In the genomic region with DNA sequence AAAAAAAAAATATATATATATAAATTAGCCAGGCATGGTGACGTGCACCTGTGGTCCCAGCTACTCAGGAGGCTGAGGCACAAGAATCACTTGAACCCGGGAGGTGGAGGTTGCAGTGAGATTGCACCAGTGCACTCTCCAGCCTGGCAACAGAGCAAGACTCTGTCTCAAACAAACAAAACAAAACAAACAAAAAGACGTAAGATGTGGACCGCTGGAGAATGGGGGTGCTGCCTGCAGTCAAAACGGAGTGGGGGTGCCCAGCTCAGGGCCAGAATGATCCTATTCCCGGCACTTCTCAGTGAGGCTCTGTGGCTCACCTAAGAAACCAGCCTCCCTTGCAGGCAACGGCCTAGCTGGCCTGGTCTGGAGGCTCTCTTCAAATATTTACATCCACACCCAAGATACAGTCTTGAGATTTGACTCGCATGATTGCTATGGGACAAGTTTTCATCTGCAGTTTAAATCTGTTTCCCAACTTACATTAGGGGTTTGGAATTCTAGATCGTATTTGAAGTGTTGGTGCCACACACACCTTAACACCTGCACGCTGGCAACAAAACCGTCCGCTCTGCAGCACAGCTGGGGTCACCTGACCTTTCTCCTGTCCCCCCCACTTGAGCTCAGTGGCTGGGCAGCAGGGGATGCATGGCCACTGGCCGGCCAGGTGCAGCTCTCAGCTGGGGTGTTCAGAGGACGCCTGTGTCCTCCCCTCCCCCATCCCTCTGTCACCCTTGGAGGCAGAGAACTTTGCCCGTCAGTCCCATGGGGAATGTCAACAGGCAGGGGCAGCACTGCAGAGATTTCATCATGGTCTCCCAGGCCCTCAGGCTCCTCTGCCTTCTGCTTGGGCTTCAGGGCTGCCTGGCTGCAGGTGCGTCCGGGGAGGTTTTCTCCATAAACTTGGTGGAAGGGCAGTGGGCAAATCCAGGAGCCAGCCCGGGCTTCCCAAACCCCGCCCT, we compare ENCODE assay signal across 1 cellular context.
TF ChIP-seq lines count a peak whose summit lies in the region.

A gene (plus strand): TSS at position 760 of the 962 bp plus-strand sequence. CDS start 51 bp downstream, at position 811.

TF ChIP-seq in GM23338, 12 proteins besides CTCF, POLR2A, EP300 and RAD21 (continued from another document):
- TF ChIP-seq, protein P1, sequence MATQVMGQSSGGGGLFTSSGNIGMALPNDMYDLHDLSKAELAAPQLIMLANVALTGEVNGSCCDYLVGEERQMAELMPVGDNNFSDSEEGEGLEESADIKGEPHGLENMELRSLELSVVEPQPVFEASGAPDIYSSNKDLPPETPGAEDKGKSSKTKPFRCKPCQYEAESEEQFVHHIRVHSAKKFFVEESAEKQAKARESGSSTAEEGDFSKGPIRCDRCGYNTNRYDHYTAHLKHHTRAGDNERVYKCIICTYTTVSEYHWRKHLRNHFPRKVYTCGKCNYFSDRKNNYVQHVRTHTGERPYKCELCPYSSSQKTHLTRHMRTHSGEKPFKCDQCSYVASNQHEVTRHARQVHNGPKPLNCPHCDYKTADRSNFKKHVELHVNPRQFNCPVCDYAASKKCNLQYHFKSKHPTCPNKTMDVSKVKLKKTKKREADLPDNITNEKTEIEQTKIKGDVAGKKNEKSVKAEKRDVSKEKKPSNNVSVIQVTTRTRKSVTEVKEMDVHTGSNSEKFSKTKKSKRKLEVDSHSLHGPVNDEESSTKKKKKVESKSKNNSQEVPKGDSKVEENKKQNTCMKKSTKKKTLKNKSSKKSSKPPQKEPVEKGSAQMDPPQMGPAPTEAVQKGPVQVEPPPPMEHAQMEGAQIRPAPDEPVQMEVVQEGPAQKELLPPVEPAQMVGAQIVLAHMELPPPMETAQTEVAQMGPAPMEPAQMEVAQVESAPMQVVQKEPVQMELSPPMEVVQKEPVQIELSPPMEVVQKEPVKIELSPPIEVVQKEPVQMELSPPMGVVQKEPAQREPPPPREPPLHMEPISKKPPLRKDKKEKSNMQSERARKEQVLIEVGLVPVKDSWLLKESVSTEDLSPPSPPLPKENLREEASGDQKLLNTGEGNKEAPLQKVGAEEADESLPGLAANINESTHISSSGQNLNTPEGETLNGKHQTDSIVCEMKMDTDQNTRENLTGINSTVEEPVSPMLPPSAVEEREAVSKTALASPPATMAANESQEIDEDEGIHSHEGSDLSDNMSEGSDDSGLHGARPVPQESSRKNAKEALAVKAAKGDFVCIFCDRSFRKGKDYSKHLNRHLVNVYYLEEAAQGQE (IDR thresholded peaks at IDR 0.05; ENCODE audit: unreplicated experiment), result no peak
- TF ChIP-seq, protein P2, sequence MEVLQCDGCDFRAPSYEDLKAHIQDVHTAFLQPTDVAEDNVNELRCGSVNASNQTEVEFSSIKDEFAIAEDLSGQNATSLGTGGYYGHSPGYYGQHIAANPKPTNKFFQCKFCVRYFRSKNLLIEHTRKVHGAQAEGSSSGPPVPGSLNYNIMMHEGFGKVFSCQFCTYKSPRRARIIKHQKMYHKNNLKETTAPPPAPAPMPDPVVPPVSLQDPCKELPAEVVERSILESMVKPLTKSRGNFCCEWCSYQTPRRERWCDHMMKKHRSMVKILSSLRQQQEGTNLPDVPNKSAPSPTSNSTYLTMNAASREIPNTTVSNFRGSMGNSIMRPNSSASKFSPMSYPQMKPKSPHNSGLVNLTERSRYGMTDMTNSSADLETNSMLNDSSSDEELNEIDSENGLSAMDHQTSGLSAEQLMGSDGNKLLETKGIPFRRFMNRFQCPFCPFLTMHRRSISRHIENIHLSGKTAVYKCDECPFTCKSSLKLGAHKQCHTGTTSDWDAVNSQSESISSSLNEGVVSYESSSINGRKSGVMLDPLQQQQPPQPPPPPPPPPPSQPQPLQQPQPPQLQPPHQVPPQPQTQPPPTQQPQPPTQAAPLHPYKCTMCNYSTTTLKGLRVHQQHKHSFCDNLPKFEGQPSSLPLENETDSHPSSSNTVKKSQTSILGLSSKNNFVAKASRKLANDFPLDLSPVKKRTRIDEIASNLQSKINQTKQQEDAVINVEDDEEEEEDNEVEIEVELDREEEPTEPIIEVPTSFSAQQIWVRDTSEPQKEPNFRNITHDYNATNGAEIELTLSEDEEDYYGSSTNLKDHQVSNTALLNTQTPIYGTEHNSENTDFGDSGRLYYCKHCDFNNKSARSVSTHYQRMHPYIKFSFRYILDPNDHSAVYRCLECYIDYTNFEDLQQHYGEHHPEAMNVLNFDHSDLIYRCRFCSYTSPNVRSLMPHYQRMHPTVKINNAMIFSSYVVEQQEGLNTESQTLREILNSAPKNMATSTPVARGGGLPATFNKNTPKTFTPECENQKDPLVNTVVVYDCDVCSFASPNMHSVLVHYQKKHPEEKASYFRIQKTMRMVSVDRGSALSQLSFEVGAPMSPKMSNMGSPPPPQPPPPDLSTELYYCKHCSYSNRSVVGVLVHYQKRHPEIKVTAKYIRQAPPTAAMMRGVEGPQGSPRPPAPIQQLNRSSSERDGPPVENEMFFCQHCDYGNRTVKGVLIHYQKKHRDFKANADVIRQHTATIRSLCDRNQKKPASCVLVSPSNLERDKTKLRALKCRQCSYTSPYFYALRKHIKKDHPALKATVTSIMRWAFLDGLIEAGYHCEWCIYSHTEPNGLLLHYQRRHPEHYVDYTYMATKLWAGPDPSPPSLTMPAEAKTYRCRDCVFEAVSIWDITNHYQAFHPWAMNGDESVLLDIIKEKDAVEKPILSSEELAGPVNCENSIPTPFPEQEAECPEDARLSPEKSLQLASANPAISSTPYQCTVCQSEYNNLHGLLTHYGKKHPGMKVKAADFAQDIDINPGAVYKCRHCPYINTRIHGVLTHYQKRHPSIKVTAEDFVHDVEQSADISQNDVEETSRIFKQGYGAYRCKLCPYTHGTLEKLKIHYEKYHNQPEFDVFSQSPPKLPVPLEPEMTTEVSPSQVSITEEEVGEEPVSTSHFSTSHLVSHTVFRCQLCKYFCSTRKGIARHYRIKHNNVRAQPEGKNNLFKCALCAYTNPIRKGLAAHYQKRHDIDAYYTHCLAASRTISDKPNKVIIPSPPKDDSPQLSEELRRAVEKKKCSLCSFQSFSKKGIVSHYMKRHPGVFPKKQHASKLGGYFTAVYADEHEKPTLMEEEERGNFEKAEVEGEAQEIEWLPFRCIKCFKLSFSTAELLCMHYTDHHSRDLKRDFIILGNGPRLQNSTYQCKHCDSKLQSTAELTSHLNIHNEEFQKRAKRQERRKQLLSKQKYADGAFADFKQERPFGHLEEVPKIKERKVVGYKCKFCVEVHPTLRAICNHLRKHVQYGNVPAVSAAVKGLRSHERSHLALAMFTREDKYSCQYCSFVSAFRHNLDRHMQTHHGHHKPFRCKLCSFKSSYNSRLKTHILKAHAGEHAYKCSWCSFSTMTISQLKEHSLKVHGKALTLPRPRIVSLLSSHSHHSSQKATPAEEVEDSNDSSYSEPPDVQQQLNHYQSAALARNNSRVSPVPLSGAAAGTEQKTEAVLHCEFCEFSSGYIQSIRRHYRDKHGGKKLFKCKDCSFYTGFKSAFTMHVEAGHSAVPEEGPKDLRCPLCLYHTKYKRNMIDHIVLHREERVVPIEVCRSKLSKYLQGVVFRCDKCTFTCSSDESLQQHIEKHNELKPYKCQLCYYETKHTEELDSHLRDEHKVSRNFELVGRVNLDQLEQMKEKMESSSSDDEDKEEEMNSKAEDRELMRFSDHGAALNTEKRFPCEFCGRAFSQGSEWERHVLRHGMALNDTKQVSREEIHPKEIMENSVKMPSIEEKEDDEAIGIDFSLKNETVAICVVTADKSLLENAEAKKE (CRISPR knock-in tag; IDR thresholded peaks at IDR 0.05), result no peak
- no peak for TF ChIP-seq NANOG (IDR thresholded peaks at IDR 0.05; ENCODE audit: borderline replicate concordance)
- no peak for TF ChIP-seq ZNF114 (CRISPR knock-in tag; IDR thresholded peaks at IDR 0.05)
- TF ChIP-seq STAT1 (IDR thresholded peaks at IDR 0.05; ENCODE audit: unreplicated experiment), result no peak
- TF ChIP-seq CREB1 (CRISPR knock-in tag; IDR thresholded peaks at IDR 0.05; ENCODE audit: low read depth), result no peak
- TF ChIP-seq EZH2 (IDR thresholded peaks at IDR 0.05; ENCODE audit: low read depth, unreplicated experiment), result no peak
- no peak for TF ChIP-seq EZH2phosphoT487 (IDR thresholded peaks at IDR 0.05; ENCODE audit: unreplicated experiment)
